Comparison of ENCODE assay signal across 23 cellular contexts in the genomic region with DNA sequence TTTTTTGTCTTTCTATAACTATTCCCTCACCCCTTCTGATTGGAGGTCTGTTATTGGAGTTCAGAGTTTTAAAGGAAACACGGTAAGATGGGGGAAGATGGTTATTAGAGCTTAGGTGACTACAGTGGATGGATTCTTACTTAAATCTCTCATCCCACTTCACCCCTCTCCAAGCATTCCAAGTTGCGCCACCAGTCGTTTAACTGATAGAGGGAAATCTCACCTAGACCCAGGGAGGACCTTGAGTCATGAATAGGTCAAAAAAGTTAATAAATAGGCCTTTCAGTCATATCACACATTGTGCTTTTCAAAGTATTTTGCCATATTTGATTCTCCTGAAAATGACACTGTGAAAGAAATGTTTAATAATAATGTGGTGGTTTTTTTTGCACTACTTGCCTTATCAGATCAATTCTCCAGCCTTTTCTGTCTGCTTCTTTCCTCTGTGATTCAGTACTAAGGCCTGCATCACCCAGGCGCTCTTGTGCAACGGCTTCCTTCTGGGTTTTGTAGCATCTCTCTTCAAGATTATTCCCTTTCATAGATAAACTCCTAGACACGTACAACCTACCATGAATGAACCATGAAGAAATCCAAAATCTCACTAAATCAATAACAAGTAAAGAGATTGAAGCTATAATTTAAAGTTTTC.
DNase-seq lines count a peak whose midpoint lies in the region; ATAC-seq, FAIRE-seq and TF ChIP-seq lines count a peak whose summit lies in the region.
"Had no signal": no experiment of that assay in that cellular context is flagged by ENCODE, and none has a peak within 500 bp of the region (broad histone marks: within the 10 kb centered on the region; RNA-seq: fewer than 3 reads in every experiment).

No MANE protein-coding gene starts in this region.

- in situ Hi-C loops in IMR-90 (cut with MboI; ENCODE audit: low sequenced_read_pairs): no loop called here

- H2BK15ac ChIP-seq in IMR-90 (ENCODE audit: low read depth, low read length): no peak overlapping the region

- H3K27me3 ChIP-seq in IMR-90 (ENCODE audit: control insufficient read depth, insufficient read depth, low read length) (no peaks in the 10 kb centered on the region), testis (no peaks in the 10 kb centered on the region), foreskin keratinocyte (no peaks in the 10 kb centered on the region)
- H3K27me3 ChIP-seq: BLaER1 had no signal

- no peak overlapping the region for H2BK20ac ChIP-seq in IMR-90 (ENCODE audit: low read depth, low read length)

- POLR2A ChIA-PET in A549 (lab: Yijun Ruan, JAX): interaction anchor here (0.7 kb wide), 1 partner anchor 136 kb away, joined by 6 read pairs; no protein-coding TSS in a partner anchor
- POLR2A ChIA-PET in IMR-90 (lab: Charles Lee; ENCODE audit: unreplicated experiment): no interaction called here

- no peak for TF ChIP-seq EP300 in A549 (IDR thresholded peaks at IDR 0.05)

- DNase-seq in A549 (ENCODE audit: low read depth in 1 of 2, low spot score in 1 of 2): no peak
- DNase-seq in IMR-90: peak; percentile 41
- peak; percentile 58 to 71 for DNase-seq in cardiac fibroblast (ENCODE audit: low read depth in 2 of 2)
- no peak for DNase-seq in memory B cell (ENCODE audit: low spot score in 2 of 2)
- no peak for DNase-seq in testis
- DNase-seq in foreskin keratinocyte: no peak
- no peak for DNase-seq in activated effector memory CD4-positive, alpha-beta T cell treated with anti-CD3 and anti-CD28 coated beads, Interleukin-2, amount 50 U/mL, for 16 hours
- no peak for DNase-seq in activated T-helper 2 cell treated with anti-CD3 and anti-CD28 coated beads, Interferon-gamma antibody, Interleukin-2, Interleukin-4, amounts not matched to agents 10 μg/mL and 5 μg/mL and 100 μg/mL, durations not matched to agents 14 hours and 24 hours and 36 hours (ENCODE audit: low spot score)
- DNase-seq: 8988T; Calu3; CD8-positive, alpha-beta T cell; DMS53; KBM-7; MV-4-11; NCI-H187 treated with DMSO at 0.1 percent for 48 hours; NCI-H2227 treated with DMSO at 0.1 percent for 48 hours; NCI-H524; NCI-H82; OCI-M1; SHP77 had no signal

- dilution Hi-C loops in IMR-90 (cut with HindIII; ENCODE audit: low sequenced_read_pairs, unreplicated experiment): no loop called here

- no TSS peak for BruUV-seq in IMR-90 (replicated peaks; lab: Mats Ljungman, UMichigan)

- H3K18ac ChIP-seq in IMR-90 (ENCODE audit: low read depth, low read length): no peak overlapping the region

- intact Hi-C loops in IMR-90 (cut with micrococcal nuclease): no loop called here
- intact Hi-C loops in testis (cut with DNase I; ENCODE audit: low total_unique reads): no loop called here
- intact Hi-C loops in activated T-helper 2 cell treated with anti-CD3 and anti-CD28 coated beads, Interferon-gamma antibody, Interleukin-2, Interleukin-4, amounts not matched to agents 10 μg/mL and 5 μg/mL and 100 μg/mL, durations not matched to agents 14 hours and 24 hours and 36 hours (cut with micrococcal nuclease): loop anchor here (10.0 kb wide), 2 partner anchors 161 to 281 kb away; no protein-coding TSS in a partner anchor

- no peaks in the 10 kb centered on the region for H3K36me3 Mint-ChIP-seq in memory B cell
- no peaks in the 10 kb centered on the region for H3K36me3 Mint-ChIP-seq in activated T-helper 2 cell treated with anti-CD3 and anti-CD28 coated beads, Interferon-gamma antibody, Interleukin-2, Interleukin-4, amounts not matched to agents 10 μg/mL and 5 μg/mL and 100 μg/mL, durations not matched to agents 14 hours and 24 hours and 36 hours (ENCODE audit: low read depth)
- H3K36me3 Mint-ChIP-seq: CD8-positive, alpha-beta T cell had no signal

- H4K91ac ChIP-seq in IMR-90 (ENCODE audit: insufficient read depth, low read depth, low read length): no peak overlapping the region

- H3K36me3 ChIP-seq in IMR-90 (ENCODE audit: control insufficient read depth, insufficient read depth, low read length): no peaks in the 10 kb centered on the region
- H3K36me3 ChIP-seq in testis (ENCODE audit: low read depth, missing control alignments): no peaks in the 10 kb centered on the region
- H3K36me3 ChIP-seq: BLaER1, HAP-1 had no signal

- H2AFZ ChIP-seq in IMR-90 (replicated peaks; ENCODE audit: low read length, poor library complexity): no peak overlapping the region

- CTCF ChIA-PET in A549 (lab: Yijun Ruan, JAX) (interaction anchor here (0.7 kb wide), 1 partner anchor 148 kb away, joined by 4 read pairs; no protein-coding TSS in a partner anchor), IMR-90 (lab: Yijun Ruan, JAX) (no interaction called here)

- H2AK9ac ChIP-seq in IMR-90 (replicated peaks; ENCODE audit: low read depth, low read length, poor library complexity): no peak overlapping the region

- H4K20me1 ChIP-seq in IMR-90 (ENCODE audit: insufficient read depth, low read length): no peaks in the 10 kb centered on the region
- H4K20me1 ChIP-seq: BLaER1 had no signal

- TF ChIP-seq POLR2A in A549 (IDR thresholded peaks at IDR 0.05; ENCODE audit: low read length) (no peak), IMR-90 (IDR thresholded peaks at IDR 0.05; ENCODE audit: low read depth, low read length) (no peak), testis (IDR thresholded peaks at IDR 0.05) (no peak)

- H3K23ac ChIP-seq in IMR-90 (ENCODE audit: low read depth, low read length): no peak overlapping the region

- H3K9me1 ChIP-seq in IMR-90 (ENCODE audit: insufficient read depth, low read length): no peaks in the 10 kb centered on the region

- H2AK5ac ChIP-seq in IMR-90 (ENCODE audit: low read depth, low read length): no peak overlapping the region

- no peak overlapping the region; the same call in 1 of the 2 replicates for H4K5ac ChIP-seq in IMR-90 (ENCODE audit: low read depth, low read length)

- H3K4me2 ChIP-seq in A549: no peak overlapping the region
- no peak overlapping the region for H3K4me2 ChIP-seq in IMR-90 (ENCODE audit: low read depth, low read length)
- H3K4me2 ChIP-seq: BLaER1 had no signal

- H2BK5ac ChIP-seq in IMR-90 (ENCODE audit: low read depth, low read length, poor library complexity, severe bottlenecking): no peak overlapping the region

- no peaks in the 10 kb centered on the region for H3K27me3 Mint-ChIP-seq in memory B cell
- H3K27me3 Mint-ChIP-seq in activated T-helper 2 cell treated with anti-CD3 and anti-CD28 coated beads, Interferon-gamma antibody, Interleukin-2, Interleukin-4, amounts not matched to agents 10 μg/mL and 5 μg/mL and 100 μg/mL, durations not matched to agents 14 hours and 24 hours and 36 hours (ENCODE audit: low read depth): no peaks in the 10 kb centered on the region

- peak overlapping the region; percentile 21 for H3K27ac Mint-ChIP-seq in memory B cell
- no peak overlapping the region for H3K27ac Mint-ChIP-seq in activated T-helper 2 cell treated with anti-CD3 and anti-CD28 coated beads, Interferon-gamma antibody, Interleukin-2, Interleukin-4, amounts not matched to agents 10 μg/mL and 5 μg/mL and 100 μg/mL, durations not matched to agents 14 hours and 24 hours and 36 hours
- H3K27ac Mint-ChIP-seq: CD8-positive, alpha-beta T cell had no signal

- whole genome bisulfite sequencing in A549 (ENCODE audit: missing lambda C conversion rate): 91% methylated on average over 6 of the region's 6 CpGs
- no CpG with 5 or more reads among the region's 6 CpGs for WGBS in IMR-90 (ENCODE audit: extremely low coverage in 2 of 2, insufficient read length in 1 of 2), 2 experiments
- WGBS in testis, 2 donors: 83 to 85% methylated on average over 6 of the region's 6 CpGs

- no peak overlapping the region for H3K9ac ChIP-seq in IMR-90 (ENCODE audit: low read depth, low read length)
- H3K9ac ChIP-seq: BLaER1 had no signal

- ATAC-seq in A549: no peak
- no peak for ATAC-seq in IMR-90 (ENCODE audit: low read depth)
- ATAC-seq in memory B cell (ENCODE audit: low read depth): no peak
- ATAC-seq in foreskin keratinocyte: no peak
- ATAC-seq: CD8-positive, alpha-beta T cell had no signal

- H2BK120ac ChIP-seq in IMR-90 (ENCODE audit: low read depth, low read length): no peak overlapping the region

- H3K4me1 Mint-ChIP-seq in memory B cell: peaks cover 32% of the 10 kb centered on the region
- peaks cover 17% of the 10 kb centered on the region for H3K4me1 Mint-ChIP-seq in activated T-helper 2 cell treated with anti-CD3 and anti-CD28 coated beads, Interferon-gamma antibody, Interleukin-2, Interleukin-4, amounts not matched to agents 10 μg/mL and 5 μg/mL and 100 μg/mL, durations not matched to agents 14 hours and 24 hours and 36 hours (ENCODE audit: low read depth)

- FAIRE-seq in A549 (lab: Jason Lieb, UNC): peak; percentile 54

- no peaks in the 10 kb centered on the region for H3K79me1 ChIP-seq in IMR-90 (ENCODE audit: low read depth in 1 of 2, low read length in 2 of 2)

- H3K4me3 Mint-ChIP-seq in memory B cell: no peak overlapping the region
- no peak overlapping the region for H3K4me3 Mint-ChIP-seq in activated T-helper 2 cell treated with anti-CD3 and anti-CD28 coated beads, Interferon-gamma antibody, Interleukin-2, Interleukin-4, amounts not matched to agents 10 μg/mL and 5 μg/mL and 100 μg/mL, durations not matched to agents 14 hours and 24 hours and 36 hours (ENCODE audit: low read depth)
- H3K4me3 Mint-ChIP-seq: CD8-positive, alpha-beta T cell had no signal

- H3K9me3 Mint-ChIP-seq in memory B cell: no peaks in the 10 kb centered on the region
- H3K9me3 Mint-ChIP-seq in activated T-helper 2 cell treated with anti-CD3 and anti-CD28 coated beads, Interferon-gamma antibody, Interleukin-2, Interleukin-4, amounts not matched to agents 10 μg/mL and 5 μg/mL and 100 μg/mL, durations not matched to agents 14 hours and 24 hours and 36 hours: no peaks in the 10 kb centered on the region
- H3K9me3 Mint-ChIP-seq: CD8-positive, alpha-beta T cell had no signal

- H3K9me3 ChIP-seq in A549: no peaks in the 10 kb centered on the region
- H3K9me3 ChIP-seq in IMR-90 (ENCODE audit: control insufficient read depth, insufficient read depth, low read length): no peaks in the 10 kb centered on the region
- H3K9me3 ChIP-seq in testis: no peaks in the 10 kb centered on the region
- H3K9me3 ChIP-seq: BLaER1, HAP-1 had no signal

- H3K4me1 ChIP-seq in A549: peaks cover 3% of the 10 kb centered on the region
- peaks cover 4% of the 10 kb centered on the region; the same call in 1 of the 2 replicates for H3K4me1 ChIP-seq in IMR-90 (ENCODE audit: control insufficient read depth, insufficient read depth, low read length)
- no peaks in the 10 kb centered on the region for H3K4me1 ChIP-seq in testis
- peaks cover 45% of the 10 kb centered on the region for H3K4me1 ChIP-seq in foreskin keratinocyte
- H3K4me1 ChIP-seq: BLaER1, HAP-1 had no signal

- no peak overlapping the region for H3K4ac ChIP-seq in IMR-90 (ENCODE audit: low read depth, low read length)

- TF ChIP-seq CTCF in A549 (IDR thresholded peaks at IDR 0.05) (no peak), IMR-90 (conservative IDR thresholded peaks at IDR 0.05; ENCODE audit: low read depth, low read length) (no peak), cardiac fibroblast (IDR thresholded peaks at IDR 0.05; ENCODE audit: low read depth, low read length) (no peak), testis (IDR thresholded peaks at IDR 0.05) (no peak), foreskin keratinocyte (conservative IDR thresholded peaks at IDR 0.05) (no peak)

- no peak overlapping the region for H4K8ac ChIP-seq in IMR-90 (ENCODE audit: low read depth in 2 of 2, low read length in 2 of 2)

- 0 out of 2 replicates have a peak overlapping the region, but pooled peaks have one; percentile 41 for H3K14ac ChIP-seq in IMR-90 (replicated peaks; ENCODE audit: low read depth, low read length)

- no peak overlapping the region for H3K56ac ChIP-seq in IMR-90 (ENCODE audit: extremely low read depth, insufficient read depth, low read length)

- TF ChIP-seq RAD21 in A549 (conservative IDR thresholded peaks at IDR 0.05 in 1 of 2, IDR thresholded peaks at IDR 0.05 in 1 of 2): no peak
- TF ChIP-seq RAD21 in IMR-90 (IDR thresholded peaks at IDR 0.05; ENCODE audit: low read length): no peak

- H3K27ac ChIP-seq in A549 (0 out of 6 replicates have a peak overlapping the region, but pooled peaks of 1 of the 2 experiments have one; percentile 6), IMR-90 (ENCODE audit: insufficient read depth, low read length) (no peak overlapping the region), testis (no peak overlapping the region), foreskin keratinocyte (no peak overlapping the region)
- H3K27ac ChIP-seq: BLaER1, SK-N-MC had no signal

- H3K4me3 ChIP-seq in A549: no peak overlapping the region
- no peak overlapping the region for H3K4me3 ChIP-seq in IMR-90 (ENCODE audit: insufficient read depth, low read depth, low read length)
- no peak overlapping the region for H3K4me3 ChIP-seq in cardiac fibroblast (replicated peaks in 1 of 2; ENCODE audit: low read depth in 2 of 2, low read length in 2 of 2)
- no peak overlapping the region for H3K4me3 ChIP-seq in testis
- H3K4me3 ChIP-seq: BLaER1, HAP-1, SK-N-MC had no signal

Comparison
In these comparisons a context has a peak if more than half of its experiments do, and no peak if none do; other contexts are left out.
1. DNase-seq: peak in IMR-90 (single experiment) and cardiac fibroblast (2 of 2); none in A549 (0 of 2), memory B cell (0 of 2), testis (single experiment), foreskin keratinocyte (0 of 2), activated effector memory CD4-positive, alpha-beta T cell treated with anti-CD3 and anti-CD28 coated beads, Interleukin-2, amount 50 U/mL, for 16 hours (single experiment) and activated T-helper 2 cell treated with anti-CD3 and anti-CD28 coated beads, Interferon-gamma antibody, Interleukin-2, Interleukin-4, amounts not matched to agents 10 μg/mL and 5 μg/mL and 100 μg/mL, durations not matched to agents 14 hours and 24 hours and 36 hours (single experiment).